Comparison of ENCODE assay signal across 19 cellular contexts in the genomic region with DNA sequence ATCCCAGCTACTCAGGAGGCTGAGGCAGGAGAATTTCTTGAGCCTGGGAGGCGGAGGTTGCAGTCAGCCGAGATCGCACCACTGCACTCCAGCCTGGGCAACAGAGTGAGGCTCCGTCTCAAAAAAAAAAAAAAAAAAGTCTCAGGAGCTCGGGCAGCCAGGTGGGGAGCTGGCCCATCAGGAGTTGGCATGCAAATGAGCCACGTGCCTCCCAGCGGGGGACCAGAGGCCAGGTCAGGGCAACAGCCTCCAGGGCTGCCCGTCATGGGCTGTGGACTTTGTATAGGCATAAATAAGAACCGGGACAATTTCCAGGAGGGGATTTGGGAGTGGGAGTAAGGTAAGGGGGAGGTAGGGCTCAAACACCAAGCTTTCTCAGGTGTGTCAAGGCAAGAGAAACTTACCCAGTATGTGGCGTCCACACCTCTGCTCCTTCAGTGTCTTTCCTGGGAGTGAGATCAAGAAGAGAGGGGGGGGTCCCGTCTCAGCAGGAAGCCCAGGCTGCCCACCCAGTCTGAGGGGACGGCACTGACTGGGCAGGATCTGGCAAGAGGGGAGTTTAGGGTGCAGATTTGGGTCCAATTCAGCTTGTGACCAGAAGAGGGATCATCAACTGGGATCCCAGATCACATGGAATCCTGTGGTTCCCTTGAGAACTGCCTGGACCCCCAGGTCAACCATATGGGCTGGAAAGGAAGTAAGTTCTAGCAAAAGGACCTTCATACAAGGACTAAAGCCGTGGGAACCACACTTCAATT. TPM values are rescaled to one million over a fixed set of nuclear protein-coding genes. Genes with fewer than 3 reads are reported as not detected.
DNase-seq lines count a peak whose midpoint lies in the region; ATAC-seq and TF ChIP-seq lines count a peak whose summit lies in the region.
"Had no signal": no experiment of that assay in that cellular context is flagged by ENCODE, and none has a peak within 500 bp of the region (broad histone marks: within the 10 kb centered on the region; RNA-seq: fewer than 3 reads in every experiment).

No MANE protein-coding gene starts in this region.

- H3K27me3 ChIP-seq in MM.1S (replicated peaks; ENCODE audit: insufficient read depth, low read length) (no peaks in the 10 kb centered on the region), foreskin keratinocyte (peaks cover 40% of the 10 kb centered on the region)
- H3K27me3 ChIP-seq: BLaER1, gastrocnemius medialis, left lung, vagina had no signal

- H3K36me3 ChIP-seq in MM.1S (replicated peaks; ENCODE audit: insufficient read depth, low read length): no peaks in the 10 kb centered on the region
- H3K36me3 ChIP-seq: BLaER1, gastrocnemius medialis, left lung, vagina had no signal

- peak overlapping the region; percentile 18; the same call in 1 of the 2 replicates for H2AFZ ChIP-seq in MM.1S (ENCODE audit: low read length)

- ATAC-seq in foreskin keratinocyte: no peak
- ATAC-seq: gastrocnemius medialis; left lung; naive thymus-derived CD8-positive, alpha-beta T cell; sciatic nerve had no signal

- H3K4me3 ChIP-seq in MM.1S (ENCODE audit: low read length) (no peak overlapping the region), epithelial cell of proximal tubule (ENCODE audit: low read depth, low read length) (no peak overlapping the region)
- H3K4me3 ChIP-seq: BLaER1, gastrocnemius medialis, left lung, vagina had no signal

- TF ChIP-seq CTCF in MM.1S (IDR thresholded peaks at IDR 0.05; ENCODE audit: low read length) (no peak), epithelial cell of proximal tubule (conservative IDR thresholded peaks at IDR 0.05; ENCODE audit: low read depth, low read length) (peak; percentile 17), foreskin keratinocyte (conservative IDR thresholded peaks at IDR 0.05) (no peak)

- no peaks in the 10 kb centered on the region for H3K9me3 ChIP-seq in MM.1S (replicated peaks; ENCODE audit: insufficient read depth, low read length)
- H3K9me3 ChIP-seq: BLaER1, gastrocnemius medialis, left lung, vagina had no signal

- H3K4me2 ChIP-seq in MM.1S (ENCODE audit: low read depth, low read length): peak overlapping the region; percentile 31; the same call in 1 of the 2 replicates
- H3K4me2 ChIP-seq: BLaER1 had no signal

- H3K9me2 ChIP-seq in MM.1S (replicated peaks; ENCODE audit: insufficient read depth, low read length): no peaks in the 10 kb centered on the region

- H3K79me2 ChIP-seq in MM.1S (ENCODE audit: low read length): no peaks in the 10 kb centered on the region

- H3K4me1 ChIP-seq in MM.1S (ENCODE audit: low read length): peaks cover 9% of the 10 kb centered on the region; the same call in 1 of the 2 replicates
- no peaks in the 10 kb centered on the region for H3K4me1 ChIP-seq in foreskin keratinocyte
- H3K4me1 ChIP-seq: BLaER1, gastrocnemius medialis, left lung, vagina had no signal

- H3K27ac ChIP-seq in MM.1S (ENCODE audit: low read length) (no peak overlapping the region), foreskin keratinocyte (no peak overlapping the region)
- H3K27ac ChIP-seq: BLaER1, gastrocnemius medialis, left lung, vagina, VCaP had no signal

- DNase-seq in ELF-1 (ENCODE audit: low read depth, low spot score): peak; percentile 90
- peak; percentile 62 for DNase-seq in MM.1S
- no peak for DNase-seq in epithelial cell of proximal tubule (ENCODE audit: low read depth)
- DNase-seq in mucosa of gallbladder (ENCODE audit: low spot score): peak; percentile 36
- DNase-seq in NCI-H187 treated with DMSO at 0.1 percent for 48 hours (lab: John Stamatoyannopoulos, UW): no peak
- no peak for DNase-seq in foreskin keratinocyte
- no peak for DNase-seq in AG20443 (ENCODE audit: low spot score)
- no peak for DNase-seq in 8988T
- DNase-seq: activated naive CD4-positive, alpha-beta T cell treated with Interleukin-2 at 50 U/mL for 16 hours; gastrocnemius medialis; KG1; left lung; naive thymus-derived CD8-positive, alpha-beta T cell; NCI-H2029; stimulated activated CD4-positive, alpha-beta T cell treated with anti-CD3 and anti-CD28 coated beads, Interleukin-4, amount 100 ng/mL, for 24 hours had no signal

- H4K20me1 ChIP-seq in MM.1S (ENCODE audit: insufficient read depth, low read length): no peaks in the 10 kb centered on the region
- H4K20me1 ChIP-seq: BLaER1 had no signal

- no peak overlapping the region for H3K9ac ChIP-seq in MM.1S (ENCODE audit: low read length)
- H3K9ac ChIP-seq: BLaER1 had no signal

- no peaks in the 10 kb centered on the region for H3F3A ChIP-seq in MM.1S (ENCODE audit: insufficient read depth, low read length)

RNA-seq across cellular contexts. Expression of a gene that starts 22.3 kb away (rescaled TPM):
- not detected in 2 replicates for total RNA-seq in epithelial cell of proximal tubule
- 17.3 TPM for total RNA-seq in mucosa of gallbladder
- not detected in 2 replicates for total RNA-seq in foreskin keratinocyte
- polyA plus RNA-seq in foreskin keratinocyte: not detected in 2 replicates
- total RNA-seq: left lung; naive thymus-derived CD8-positive, alpha-beta T cell; sciatic nerve; vagina had no signal
- polyA plus RNA-seq: naive thymus-derived CD8-positive, alpha-beta T cell had no signal

RNA-seq across cellular contexts. Expression of a gene that starts 27.3 kb away (rescaled TPM):
- total RNA-seq in epithelial cell of proximal tubule: not detected in 2 replicates
- 125 TPM for total RNA-seq in mucosa of gallbladder
- 0.14 and 0.24 TPM in 2 replicates for total RNA-seq in foreskin keratinocyte
- polyA plus RNA-seq in foreskin keratinocyte: 0.19 and 0.22 TPM in 2 replicates

RNA-seq across cellular contexts. Expression of a gene that starts 33.9 kb away (rescaled TPM):
- total RNA-seq in epithelial cell of proximal tubule (0.22 TPM in 1 of 2 replicates, not detected in the other), mucosa of gallbladder (1.4 TPM), foreskin keratinocyte (0.74 and 0.99 TPM in 2 replicates)
- 0.46 and 0.56 TPM in 2 replicates for polyA plus RNA-seq in foreskin keratinocyte

RNA-seq across cellular contexts. Expression of a gene that starts 45.1 kb away (rescaled TPM):
- total RNA-seq in epithelial cell of proximal tubule (126 and 190 TPM in 2 replicates), mucosa of gallbladder (88.5 TPM), foreskin keratinocyte (137 and 154 TPM in 2 replicates)
- 98.1 and 120 TPM in 2 replicates for polyA plus RNA-seq in foreskin keratinocyte

RNA-seq across cellular contexts. Expression of a gene that starts 54.2 kb away (rescaled TPM):
- total RNA-seq in epithelial cell of proximal tubule: 52.2 and 68.4 TPM in 2 replicates
- 71.3 TPM for total RNA-seq in mucosa of gallbladder
- 68.5 and 69.6 TPM in 2 replicates for total RNA-seq in foreskin keratinocyte
- polyA plus RNA-seq in foreskin keratinocyte: 46.0 and 48.3 TPM in 2 replicates

Comparison
In these comparisons a context has a peak if more than half of its experiments do, and no peak if none do; other contexts are left out.
1. DNase-seq: peak in ELF-1 (single experiment), MM.1S (single experiment) and mucosa of gallbladder (single experiment); none in epithelial cell of proximal tubule (single experiment), NCI-H187 treated with DMSO at 0.1 percent for 48 hours (single experiment), foreskin keratinocyte (0 of 2), AG20443 (single experiment) and 8988T (single experiment).
2. RNA of a gene that starts 22.3 kb away (total RNA-seq): 17.3 TPM in mucosa of gallbladder (single experiment); not detected in epithelial cell of proximal tubule and not detected in foreskin keratinocyte; every median in the first group is over 10 times any median in the second.
3. RNA of a gene that starts 27.3 kb away (total RNA-seq): 125 TPM in mucosa of gallbladder (single experiment); 0.14 to 0.24 TPM in foreskin keratinocyte and not detected in epithelial cell of proximal tubule; every median in the first group is over 100 times any median in the second.